In genomic region chr18:13471971-13472628, GRCh38 we compare ENCODE assay signal across 13 cellular contexts.
DNase-seq lines count a peak whose midpoint lies in the region; ATAC-seq and TF ChIP-seq lines count a peak whose summit lies in the region.
"Had no signal": no experiment of that assay in that cellular context is flagged by ENCODE, and none has a peak within 500 bp of the region (broad histone marks: within the 10 kb centered on the region; RNA-seq: fewer than 3 reads in every experiment).

No MANE protein-coding gene starts in this region.

- H3K9me3 ChIP-seq in CD4-positive, alpha-beta T cell (ENCODE audit: control insufficient read depth, low read length), result peaks cover 6% of the 10 kb centered on the region
- no peaks in the 10 kb centered on the region for H3K9me3 ChIP-seq in HEK293 (ENCODE audit: control insufficient read depth, insufficient read depth, low read depth, low read length)
- H3K9me3 ChIP-seq: colonic mucosa had no signal

- peaks cover 10% of the 10 kb centered on the region for H3K4me1 ChIP-seq in HEK293 (ENCODE audit: control insufficient read depth, insufficient read depth, low read length)
- H3K4me1 ChIP-seq: colonic mucosa had no signal

- POLR2A ChIA-PET in CD4-positive, alpha-beta T cell (lab: Charles Lee), result interaction anchor here (0.7 kb wide), 1 partner anchor 13 kb away, joined by 3 read pairs; no protein-coding TSS in a partner anchor
- POLR2A ChIA-PET in HEK293 (lab: Yijun Ruan, JAX), result interaction anchor here (0.5 kb wide), 1 partner anchor 281 kb away, joined by 3 read pairs; no protein-coding TSS in a partner anchor

- no peak for TF ChIP-seq CTCF in CD4-positive, alpha-beta T cell (IDR thresholded peaks at IDR 0.05)
- TF ChIP-seq CTCF in HEK293 (tag by site-specific recombination; IDR thresholded peaks at IDR 0.05), result no peak

- no peaks in the 10 kb centered on the region for H3K27me3 Mint-ChIP-seq in CD4-positive, alpha-beta T cell

- no peak for DNase-seq in CD4-positive, alpha-beta T cell
- DNase-seq in medulla oblongata (ENCODE audit: extremely low spot score), result peak; percentile 75
- DNase-seq: colonic mucosa; foreskin melanocyte; NK-92 treated with Interleukin-12 subunit alpha and Interleukin-12 subunit beta, amount 100 ng/mL, for 24 hours; T-helper 2 cell had no signal

- H3K36me3 Mint-ChIP-seq in CD4-positive, alpha-beta T cell (ENCODE audit: low read depth), result peaks cover 75% of the 10 kb centered on the region

- no peaks in the 10 kb centered on the region for H3K27me3 ChIP-seq in CD4-positive, alpha-beta T cell (ENCODE audit: control insufficient read depth, insufficient read depth, low read length)
- H3K27me3 ChIP-seq: colonic mucosa had no signal

- CTCF ChIA-PET in CD4-positive, alpha-beta T cell (lab: Charles Lee), result no interaction called here
- CTCF ChIA-PET in HEK293 (lab: Yijun Ruan, JAX), result interaction anchor here (0.8 kb wide), 1 partner anchor 86 kb away, joined by 3 read pairs; no protein-coding TSS in a partner anchor

- intact Hi-C loops in CD4-positive, alpha-beta T cell (cut with DNase I, micrococcal nuclease), result no loop called here

- H3K27ac Mint-ChIP-seq in CD4-positive, alpha-beta T cell, result peak overlapping the region; percentile 54

- H3K4me3 ChIP-seq in HEK293 (ENCODE audit: low read depth, low read length), result no peak overlapping the region
- H3K4me3 ChIP-seq: colonic mucosa, K562 had no signal

- H3K27ac ChIP-seq in CD4-positive, alpha-beta T cell (ENCODE audit: low read depth, low read length), result no peak overlapping the region
- H3K27ac ChIP-seq in HEK293 (ENCODE audit: extremely low read depth, low read depth, low read length) (0 out of 2 replicates have a peak overlapping the region, but pooled peaks have one; percentile 9), angular gyrus (ENCODE audit: low read depth, low read length) (peak overlapping the region; percentile 34)
- H3K27ac ChIP-seq: colonic mucosa had no signal

- peak overlapping the region; percentile 25 for H3K4me3 Mint-ChIP-seq in CD4-positive, alpha-beta T cell

- peaks cover 5% of the 10 kb centered on the region for H3K9me3 Mint-ChIP-seq in CD4-positive, alpha-beta T cell

- no peak for ATAC-seq in CD4-positive, alpha-beta T cell (ENCODE audit: poor library complexity)
- no peak for ATAC-seq in HG03342 (IDR thresholded peaks at IDR 0.05; ENCODE audit: unreplicated experiment)
- ATAC-seq in GM21515 (IDR thresholded peaks at IDR 0.05; ENCODE audit: unreplicated experiment), result no peak
- ATAC-seq in HG03139 (IDR thresholded peaks at IDR 0.05; ENCODE audit: unreplicated experiment), result no peak
- ATAC-seq in HG03469 (IDR thresholded peaks at IDR 0.05; ENCODE audit: unreplicated experiment), result no peak
- ATAC-seq: K562 had no signal

- no peaks in the 10 kb centered on the region for H3K36me3 ChIP-seq in HEK293 (ENCODE audit: control insufficient read depth in 2 of 2, insufficient read depth in 1 of 2, low read length in 2 of 2)
- H3K36me3 ChIP-seq: colonic mucosa had no signal

- H3K4me1 Mint-ChIP-seq in CD4-positive, alpha-beta T cell (ENCODE audit: low read depth), result peaks cover 59% of the 10 kb centered on the region

TF ChIP-seq in HEK293, 187 proteins besides CTCF, POLR2A, EP300 and RAD21:
- TF ChIP-seq ZNF629 (tag by site-specific recombination; IDR thresholded peaks at IDR 0.05) (no peak), ZNF624 (tag by site-specific recombination; IDR thresholded peaks at IDR 0.05) (no peak), ZNF394 (tag by site-specific recombination; IDR thresholded peaks at IDR 0.05; ENCODE audit: borderline replicate concordance) (no peak), ZBTB8A (tag by site-specific recombination; IDR thresholded peaks at IDR 0.05) (no peak), ZNF777 (tag by site-specific recombination; IDR thresholded peaks at IDR 0.05; ENCODE audit: borderline replicate concordance) (no peak), ZNF585B (tag by site-specific recombination; IDR thresholded peaks at IDR 0.05) (no peak), ZBTB48 (tag by site-specific recombination; IDR thresholded peaks at IDR 0.05) (no peak), ZNF391 (tag by site-specific recombination; IDR thresholded peaks at IDR 0.05; ENCODE audit: borderline replicate concordance, low read depth) (no peak), ZBTB10 (tag by site-specific recombination; IDR thresholded peaks at IDR 0.05) (no peak), ZNF449 (tag by site-specific recombination; IDR thresholded peaks at IDR 0.05) (no peak), ZNF433 (tag by site-specific recombination; IDR thresholded peaks at IDR 0.05; ENCODE audit: low read depth) (no peak), PRDM1 (tag by site-specific recombination; IDR thresholded peaks at IDR 0.05) (no peak), GLIS2 (tag by site-specific recombination; IDR thresholded peaks at IDR 0.05) (no peak), ZNF426 (tag by site-specific recombination; IDR thresholded peaks at IDR 0.05) (no peak), REPIN1 (tag by site-specific recombination; IDR thresholded peaks at IDR 0.05; ENCODE audit: low read depth) (no peak), ZNF660 (tag by site-specific recombination; IDR thresholded peaks at IDR 0.05) (no peak), HIC1 (tag by site-specific recombination; IDR thresholded peaks at IDR 0.05) (no peak), ZNF837 (tag by site-specific recombination; IDR thresholded peaks at IDR 0.05) (no peak), ZFHX2 (tag by site-specific recombination; conservative IDR thresholded peaks at IDR 0.05) (no peak), ZNF2 (tag by site-specific recombination; IDR thresholded peaks at IDR 0.05) (no peak)
